3 cellular contexts compared by ENCODE assay signal in the genomic region with DNA sequence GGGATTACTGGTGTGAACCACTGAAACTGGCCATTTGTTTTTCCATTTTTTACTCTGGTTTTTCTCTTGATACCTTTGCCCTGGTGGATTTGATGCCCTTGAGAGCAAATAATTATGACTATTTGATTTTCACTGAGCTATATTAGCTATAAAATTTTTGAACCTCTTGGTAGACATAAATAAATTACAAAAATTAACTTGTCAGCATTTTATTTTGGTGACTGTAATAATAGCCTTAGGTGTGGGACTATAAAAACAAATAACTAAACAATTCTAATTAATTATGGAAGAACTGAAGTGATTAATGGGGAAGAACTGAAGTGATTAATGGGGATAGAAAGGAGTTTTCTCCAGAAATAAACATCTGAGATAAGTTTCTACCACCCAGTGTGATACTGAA.
TF ChIP-seq lines count a peak whose summit lies in the region.

No MANE protein-coding gene starts in this region.

TF ChIP-seq in A549, 52 proteins besides CTCF, POLR2A, EP300 and RAD21:
- no peak for TF ChIP-seq HOXB13 (CRISPR knock-in tag; IDR thresholded peaks at IDR 0.05; ENCODE audit: low read depth)
- TF ChIP-seq RCOR1 (IDR thresholded peaks at IDR 0.05; ENCODE audit: low read depth, low read length), result no peak
- no peak for TF ChIP-seq FOXS1 (CRISPR knock-in tag; IDR thresholded peaks at IDR 0.05)
- TF ChIP-seq, protein P1, sequence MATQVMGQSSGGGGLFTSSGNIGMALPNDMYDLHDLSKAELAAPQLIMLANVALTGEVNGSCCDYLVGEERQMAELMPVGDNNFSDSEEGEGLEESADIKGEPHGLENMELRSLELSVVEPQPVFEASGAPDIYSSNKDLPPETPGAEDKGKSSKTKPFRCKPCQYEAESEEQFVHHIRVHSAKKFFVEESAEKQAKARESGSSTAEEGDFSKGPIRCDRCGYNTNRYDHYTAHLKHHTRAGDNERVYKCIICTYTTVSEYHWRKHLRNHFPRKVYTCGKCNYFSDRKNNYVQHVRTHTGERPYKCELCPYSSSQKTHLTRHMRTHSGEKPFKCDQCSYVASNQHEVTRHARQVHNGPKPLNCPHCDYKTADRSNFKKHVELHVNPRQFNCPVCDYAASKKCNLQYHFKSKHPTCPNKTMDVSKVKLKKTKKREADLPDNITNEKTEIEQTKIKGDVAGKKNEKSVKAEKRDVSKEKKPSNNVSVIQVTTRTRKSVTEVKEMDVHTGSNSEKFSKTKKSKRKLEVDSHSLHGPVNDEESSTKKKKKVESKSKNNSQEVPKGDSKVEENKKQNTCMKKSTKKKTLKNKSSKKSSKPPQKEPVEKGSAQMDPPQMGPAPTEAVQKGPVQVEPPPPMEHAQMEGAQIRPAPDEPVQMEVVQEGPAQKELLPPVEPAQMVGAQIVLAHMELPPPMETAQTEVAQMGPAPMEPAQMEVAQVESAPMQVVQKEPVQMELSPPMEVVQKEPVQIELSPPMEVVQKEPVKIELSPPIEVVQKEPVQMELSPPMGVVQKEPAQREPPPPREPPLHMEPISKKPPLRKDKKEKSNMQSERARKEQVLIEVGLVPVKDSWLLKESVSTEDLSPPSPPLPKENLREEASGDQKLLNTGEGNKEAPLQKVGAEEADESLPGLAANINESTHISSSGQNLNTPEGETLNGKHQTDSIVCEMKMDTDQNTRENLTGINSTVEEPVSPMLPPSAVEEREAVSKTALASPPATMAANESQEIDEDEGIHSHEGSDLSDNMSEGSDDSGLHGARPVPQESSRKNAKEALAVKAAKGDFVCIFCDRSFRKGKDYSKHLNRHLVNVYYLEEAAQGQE (IDR thresholded peaks at IDR 0.05), result no peak
- no peak for TF ChIP-seq KDM1A (IDR thresholded peaks at IDR 0.05; ENCODE audit: low read depth)
- no peak for TF ChIP-seq TFCP2L1 (CRISPR knock-in tag; IDR thresholded peaks at IDR 0.05)
- TF ChIP-seq MAFK (IDR thresholded peaks at IDR 0.05; ENCODE audit: partially characterized antibody), result peak; percentile 88
- TF ChIP-seq ATOH8 (CRISPR knock-in tag; IDR thresholded peaks at IDR 0.05; ENCODE audit: low read depth), result no peak
- TF ChIP-seq NR3C1 (IDR thresholded peaks at IDR 0.05), result no peak

TF ChIP-seq in IMR-90, 13 proteins besides CTCF, POLR2A, EP300 and RAD21:
- TF ChIP-seq SMC3 (IDR thresholded peaks at IDR 0.05; ENCODE audit: low read depth, low read length) (no peak), MAZ (IDR thresholded peaks at IDR 0.05; ENCODE audit: borderline replicate concordance, low read depth, low read length) (no peak), BHLHE40 (IDR thresholded peaks at IDR 0.05; ENCODE audit: low read depth, low read length) (no peak), MAFK (IDR thresholded peaks at IDR 0.05; ENCODE audit: low read depth, low read length) (peak; percentile 90), CEBPB (IDR thresholded peaks at IDR 0.05; ENCODE audit: low read depth, low read length) (no peak), RCOR1 (IDR thresholded peaks at IDR 0.05; ENCODE audit: insufficient replicate concordance, low read length) (no peak)

TF ChIP-seq in H1, 55 proteins besides CTCF, POLR2A, EP300 and RAD21:
- TF ChIP-seq MAFK (IDR thresholded peaks at IDR 0.05; ENCODE audit: low read depth, low read length) (peak; percentile 54; the same call in 1 of the 2 replicates), SP2 (IDR thresholded peaks at IDR 0.05; ENCODE audit: low read length) (no peak), SP4 (IDR thresholded peaks at IDR 0.05; ENCODE audit: low read length) (no peak)
